Comparison of ENCODE assay signal across 25 cellular contexts in genomic region chr14:63180017-63180416, GRCh38. TPM values are rescaled to one million over a fixed set of nuclear protein-coding genes. Genes with fewer than 3 reads are reported as not detected.
A peak's percentile ranks its signal among the peaks of the same experiment; 100 is the strongest.
DNase-seq lines count a peak whose midpoint lies in the region; ATAC-seq and TF ChIP-seq lines count a peak whose summit lies in the region.
"Had no signal": no experiment of that assay in that cellular context is flagged by ENCODE, and none has a peak within 500 bp of the region (broad histone marks: within the 10 kb centered on the region; RNA-seq: fewer than 3 reads in every experiment).

No MANE protein-coding gene starts in this region.

- no peak overlapping the region for H2AFZ ChIP-seq in mesenchymal stem cell (ENCODE audit: low read depth, low read length)
- H2AFZ ChIP-seq: GM23338 had no signal

- no peak overlapping the region for H3K4me2 ChIP-seq in mesenchymal stem cell (ENCODE audit: low read length, poor library complexity, severe bottlenecking)
- H3K4me2 ChIP-seq: GM23338 had no signal

- H3K14ac ChIP-seq in mesenchymal stem cell (ENCODE audit: low read length in 2 of 2), result no peak overlapping the region

- no peaks in the 10 kb centered on the region for H3K36me3 ChIP-seq in mesenchymal stem cell (ENCODE audit: control insufficient read depth in 1 of 2, insufficient read depth in 2 of 2, low read depth in 1 of 2, low read length in 2 of 2)
- H3K36me3 ChIP-seq: esophagus muscularis mucosa, neutrophil had no signal

- no peak overlapping the region for H3K18ac ChIP-seq in mesenchymal stem cell (ENCODE audit: low read depth in 1 of 2, low read length in 2 of 2)

- H3K4ac ChIP-seq in mesenchymal stem cell (ENCODE audit: low read depth in 1 of 2, low read length in 2 of 2), result no peak overlapping the region

- peaks cover 8% of the 10 kb centered on the region for H3K9me3 ChIP-seq in mesenchymal stem cell (ENCODE audit: control insufficient read depth, low read length)
- H3K9me3 ChIP-seq: esophagus muscularis mucosa, neutrophil had no signal

- no peak overlapping the region for H2BK15ac ChIP-seq in mesenchymal stem cell (ENCODE audit: low read depth, poor library complexity, severe bottlenecking)

- 77% methylated on average over 3 of the region's 3 CpGs for WGBS in mesenchymal stem cell

- no peak overlapping the region for H3K27ac ChIP-seq in mesenchymal stem cell (ENCODE audit: low read length, poor library complexity, severe bottlenecking)
- H3K27ac ChIP-seq: 22Rv1, neutrophil, SK-N-MC had no signal

- no peak overlapping the region for H4K91ac ChIP-seq in mesenchymal stem cell (ENCODE audit: low read length)

- no peaks in the 10 kb centered on the region for H3K79me1 ChIP-seq in mesenchymal stem cell (replicated peaks; ENCODE audit: low read length, poor library complexity, severe bottlenecking)

- H2BK5ac ChIP-seq in mesenchymal stem cell (ENCODE audit: low read depth, low read length, poor library complexity, severe bottlenecking), result no peak overlapping the region

- H3K4me1 ChIP-seq in mesenchymal stem cell (ENCODE audit: control insufficient read depth, insufficient read depth, low read depth, low read length), result no peaks in the 10 kb centered on the region

- H3K9ac ChIP-seq in mesenchymal stem cell (ENCODE audit: low read length), result peak overlapping the region; percentile 30

- peaks cover 0 to 8% of the 10 kb centered on the region in 2 experiments for H3K27me3 ChIP-seq in mesenchymal stem cell (ENCODE audit: control insufficient read depth in 1 of 2, insufficient read depth in 1 of 2, low read length in 2 of 2)
- H3K27me3 ChIP-seq: esophagus muscularis mucosa, neutrophil had no signal

- H2BK12ac ChIP-seq in mesenchymal stem cell (ENCODE audit: low read length in 2 of 2), result no peak overlapping the region

- no peak overlapping the region for H3K23ac ChIP-seq in mesenchymal stem cell (ENCODE audit: low read length in 2 of 2)

- ATAC-seq in GM18517 (IDR thresholded peaks at IDR 0.05; ENCODE audit: unreplicated experiment), result no peak
- ATAC-seq: GM23338; stimulated activated naive B cell treated with anti-CD40 and anti-IgM and Interleukin-4, amounts not matched to agents 10 μg/mL and 1 μg/mL and 100 μg/mL, for 72 hours had no signal

- H2AK5ac ChIP-seq in mesenchymal stem cell (ENCODE audit: low read length, severe bottlenecking), result no peak overlapping the region

- no peak overlapping the region for H4K8ac ChIP-seq in mesenchymal stem cell (ENCODE audit: low read length)

- H3K4me3 ChIP-seq in fibroblast of mammary gland (ENCODE audit: control insufficient read depth, low read depth, low read length) (no peak overlapping the region), mesenchymal stem cell (ENCODE audit: insufficient read depth in 1 of 2, low read depth in 1 of 2, low read length in 2 of 2) (peak overlapping the region in 1 of 2 experiments; percentile 4)
- H3K4me3 ChIP-seq: esophagus muscularis mucosa, GM23338, SK-N-MC had no signal

- DNase-seq in NCI-H2171 (lab: John Stamatoyannopoulos, UW) (peak; percentile 1), NCI-H2171 treated with DMSO at 0.1 percent for 48 hours (lab: John Stamatoyannopoulos, UW) (no peak), fibroblast of mammary gland (ENCODE audit: low read depth) (peak; percentile 28), mesenchymal stem cell (no peak), SKM-1 (lab: John Stamatoyannopoulos, UW; ENCODE audit: unreplicated experiment) (no peak), NCI-H187 treated with DMSO at 0.1 percent for 48 hours (lab: John Stamatoyannopoulos, UW) (no peak)
- no peak for DNase-seq in activated CD8-positive, alpha-beta memory T cell treated with anti-CD3 and anti-CD28 coated beads for 24 hours
- DNase-seq: activated CD4-positive, alpha-beta T cell treated with anti-CD3 and anti-CD28 coated beads, Interleukin-2, amount 10 ng/mL, durations not matched to agents 24 days and 14 days; activated naive CD4-positive, alpha-beta T cell treated with anti-CD3 and anti-CD28 coated beads for 36 hours; activated T-cell treated with anti-CD3 and anti-CD28 coated beads, Interleukin-2, amount 50 U/mL, for 48 hours; amniotic stem cell; CD8-positive, alpha-beta memory T cell; cortex of kidney; DMS153; KBM-7; NCI-H1436 treated with DMSO at 0.1 percent for 48 hours; NCI-H524 treated with DMSO at 0.1 percent for 48 hours; stimulated activated CD4-positive, alpha-beta T cell treated with anti-CD3 and anti-CD28 coated beads, Interleukin-4, amount 100 ng/mL, for 1 hour; stimulated activated naive B cell treated with anti-CD40 and anti-IgM and Interleukin-4, amounts not matched to agents 10 μg/mL and 1 μg/mL and 100 μg/mL, for 72 hours had no signal

- no peak overlapping the region for H2BK120ac ChIP-seq in mesenchymal stem cell (ENCODE audit: low read depth, low read length)

- no peak for TF ChIP-seq CTCF in fibroblast of mammary gland (conservative IDR thresholded peaks at IDR 0.05; ENCODE audit: control insufficient read depth, insufficient read depth, low read depth, low read length)

RNA-seq across cellular contexts. Expression of gene RHOJ, which starts 24.2 kb away (rescaled TPM):
- 13.5 TPM for polyA plus RNA-seq in mesenchymal stem cell (2013, experiment 1 of 2)
- polyA plus RNA-seq in mesenchymal stem cell (2013, experiment 2 of 2), result 13.2 TPM
- polyA plus RNA-seq: CD8-positive, alpha-beta memory T cell; GM23338 had no signal

Comparison
In these comparisons a context has a peak if more than half of its experiments do, and no peak if none do; other contexts are left out.
1. DNase-seq: peak in NCI-H2171 (single experiment) and fibroblast of mammary gland (single experiment); none in NCI-H2171 treated with DMSO at 0.1 percent for 48 hours (single experiment), mesenchymal stem cell (single experiment), SKM-1 (single experiment), activated CD8-positive, alpha-beta memory T cell treated with anti-CD3 and anti-CD28 coated beads for 24 hours (single experiment) and NCI-H187 treated with DMSO at 0.1 percent for 48 hours (single experiment).